In the genomic region with DNA sequence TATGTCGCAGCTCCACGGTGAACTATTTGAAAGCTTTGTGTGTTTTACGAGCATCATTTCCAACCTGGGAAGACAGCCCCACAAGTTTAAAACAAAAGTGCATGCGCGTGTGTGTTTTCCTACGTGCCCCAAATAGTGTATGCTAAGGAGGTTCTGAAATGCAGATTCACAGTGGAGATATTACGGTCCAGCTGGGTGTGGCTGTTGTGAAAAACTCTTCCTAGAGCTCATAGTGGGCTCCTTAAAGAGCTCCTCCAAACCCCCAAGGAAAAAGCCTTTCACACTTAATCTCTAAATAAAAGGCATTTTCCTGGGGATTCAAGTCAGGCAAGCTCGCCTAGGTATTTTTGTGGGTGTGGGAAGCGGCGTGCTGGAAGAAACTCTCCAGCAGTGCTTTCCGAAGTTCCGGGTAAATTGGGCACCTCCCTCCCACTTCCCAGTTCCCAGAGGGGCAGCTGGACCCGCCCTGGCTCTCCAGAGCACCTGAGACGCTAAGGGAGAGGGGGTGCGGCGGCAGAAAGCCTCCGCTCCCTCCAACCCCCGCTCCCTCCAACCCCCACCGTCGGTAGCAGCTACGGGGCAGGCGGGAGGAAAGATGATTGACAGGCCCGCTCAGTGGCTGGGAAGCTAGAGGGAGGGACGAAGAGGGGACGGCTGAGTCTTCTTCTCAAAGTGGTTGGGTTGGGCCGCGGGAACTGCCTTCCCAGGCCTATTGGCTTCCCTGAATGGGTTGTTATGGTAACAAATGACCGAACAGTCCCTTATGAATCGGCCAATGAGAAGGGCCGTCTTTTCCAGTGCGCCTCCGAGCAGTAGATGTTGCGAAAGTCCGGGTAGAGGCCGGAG, we compare ENCODE assay signal across 1 cellular context.
TF ChIP-seq lines count a peak whose summit lies in the region.

No MANE protein-coding gene starts in this region.

TF ChIP-seq in HepG2, 621 proteins besides CTCF, POLR2A, EP300 and RAD21 (continued from another document and continues in another):
- TF ChIP-seq, protein P1, sequence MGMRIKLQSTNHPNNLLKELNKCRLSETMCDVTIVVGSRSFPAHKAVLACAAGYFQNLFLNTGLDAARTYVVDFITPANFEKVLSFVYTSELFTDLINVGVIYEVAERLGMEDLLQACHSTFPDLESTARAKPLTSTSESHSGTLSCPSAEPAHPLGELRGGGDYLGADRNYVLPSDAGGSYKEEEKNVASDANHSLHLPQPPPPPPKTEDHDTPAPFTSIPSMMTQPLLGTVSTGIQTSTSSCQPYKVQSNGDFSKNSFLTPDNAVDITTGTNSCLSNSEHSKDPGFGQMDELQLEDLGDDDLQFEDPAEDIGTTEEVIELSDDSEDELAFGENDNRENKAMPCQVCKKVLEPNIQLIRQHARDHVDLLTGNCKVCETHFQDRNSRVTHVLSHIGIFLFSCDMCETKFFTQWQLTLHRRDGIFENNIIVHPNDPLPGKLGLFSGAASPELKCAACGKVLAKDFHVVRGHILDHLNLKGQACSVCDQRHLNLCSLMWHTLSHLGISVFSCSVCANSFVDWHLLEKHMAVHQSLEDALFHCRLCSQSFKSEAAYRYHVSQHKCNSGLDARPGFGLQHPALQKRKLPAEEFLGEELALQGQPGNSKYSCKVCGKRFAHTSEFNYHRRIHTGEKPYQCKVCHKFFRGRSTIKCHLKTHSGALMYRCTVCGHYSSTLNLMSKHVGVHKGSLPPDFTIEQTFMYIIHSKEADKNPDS (CRISPR knock-in tag; IDR thresholded peaks at IDR 0.05) = no peak
- TF ChIP-seq IRF2 (CRISPR knock-in tag; IDR thresholded peaks at IDR 0.05) (no peak), ZNF530 (CRISPR knock-in tag; IDR thresholded peaks at IDR 0.05; ENCODE audit: low read depth) (no peak), KLF12 (CRISPR knock-in tag; IDR thresholded peaks at IDR 0.05; ENCODE audit: borderline replicate concordance) (0 out of 2 replicates have a peak, but pooled peaks have one; percentile 7), SP2 (CRISPR knock-in tag; IDR thresholded peaks at IDR 0.05) (peak; percentile 90), ZNF567 (CRISPR knock-in tag; IDR thresholded peaks at IDR 0.05; ENCODE audit: borderline replicate concordance) (no peak), ZNF616 (CRISPR knock-in tag; IDR thresholded peaks at IDR 0.05; ENCODE audit: low read depth) (no peak), ZNF460 (CRISPR knock-in tag; IDR thresholded peaks at IDR 0.05; ENCODE audit: borderline replicate concordance) (no peak), ZNF879 (CRISPR knock-in tag; IDR thresholded peaks at IDR 0.05) (no peak), RAD51 (IDR thresholded peaks at IDR 0.05; ENCODE audit: borderline replicate concordance) (no peak), PAWR (CRISPR knock-in tag; IDR thresholded peaks at IDR 0.05; ENCODE audit: borderline replicate concordance) (no peak), ZNF549 (CRISPR knock-in tag; IDR thresholded peaks at IDR 0.05) (no peak), ASH2L (IDR thresholded peaks at IDR 0.05; ENCODE audit: insufficient read length, low read depth, low read length) (peak; percentile 2), NAIF1 (CRISPR knock-in tag; IDR thresholded peaks at IDR 0.05; ENCODE audit: borderline replicate concordance) (peak; percentile 57; the same call in 1 of the 2 replicates), LCORL (IDR thresholded peaks at IDR 0.05) (no peak), LCORL (CRISPR knock-in tag; IDR thresholded peaks at IDR 0.05) (peak; percentile 65; the same call in 1 of the 2 replicates), SIN3A (IDR thresholded peaks at IDR 0.05; ENCODE audit: borderline replicate concordance, low read depth, low read length) (no peak), ARNTL (CRISPR knock-in tag; IDR thresholded peaks at IDR 0.05) (no peak; the same call in 1 of the 2 replicates), REPIN1 (CRISPR knock-in tag; IDR thresholded peaks at IDR 0.05; ENCODE audit: borderline replicate concordance, low read depth) (no peak), ZNF205 (CRISPR knock-in tag; IDR thresholded peaks at IDR 0.05) (peak; percentile 56; the same call in 1 of the 2 replicates), ZNF652 (CRISPR knock-in tag; IDR thresholded peaks at IDR 0.05; ENCODE audit: borderline replicate concordance, low read depth) (no peak), EZH2 (conservative IDR thresholded peaks at IDR 0.05; ENCODE audit: low read depth, low read length) (no peak), BCL6 (CRISPR knock-in tag; IDR thresholded peaks at IDR 0.05) (peak; percentile 30), NR2C2 (CRISPR knock-in tag; IDR thresholded peaks at IDR 0.05; ENCODE audit: borderline replicate concordance) (no peak; the same call in 1 of the 2 replicates), POGZ (CRISPR knock-in tag; IDR thresholded peaks at IDR 0.05) (peak; percentile 85), ZNF180 (CRISPR knock-in tag; IDR thresholded peaks at IDR 0.05; ENCODE audit: borderline replicate concordance, low read depth) (no peak), GATA4 (IDR thresholded peaks at IDR 0.05; ENCODE audit: borderline replicate concordance, low read depth) (no peak), SP5 (CRISPR knock-in tag; IDR thresholded peaks at IDR 0.05; ENCODE audit: borderline replicate concordance, low read depth) (peak; percentile 14; the same call in 1 of the 2 replicates), ETV6 (CRISPR knock-in tag; conservative IDR thresholded peaks at IDR 0.05) (no peak)
- TF ChIP-seq, protein P2, sequence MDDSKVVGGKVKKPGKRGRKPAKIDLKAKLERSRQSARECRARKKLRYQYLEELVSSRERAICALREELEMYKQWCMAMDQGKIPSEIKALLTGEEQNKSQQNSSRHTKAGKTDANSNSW (CRISPR knock-in tag; IDR thresholded peaks at IDR 0.05; ENCODE audit: borderline replicate concordance) = no peak
- TF ChIP-seq, protein P3, sequence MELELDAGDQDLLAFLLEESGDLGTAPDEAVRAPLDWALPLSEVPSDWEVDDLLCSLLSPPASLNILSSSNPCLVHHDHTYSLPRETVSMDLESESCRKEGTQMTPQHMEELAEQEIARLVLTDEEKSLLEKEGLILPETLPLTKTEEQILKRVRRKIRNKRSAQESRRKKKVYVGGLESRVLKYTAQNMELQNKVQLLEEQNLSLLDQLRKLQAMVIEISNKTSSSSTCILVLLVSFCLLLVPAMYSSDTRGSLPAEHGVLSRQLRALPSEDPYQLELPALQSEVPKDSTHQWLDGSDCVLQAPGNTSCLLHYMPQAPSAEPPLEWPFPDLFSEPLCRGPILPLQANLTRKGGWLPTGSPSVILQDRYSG (CRISPR knock-in tag; IDR thresholded peaks at IDR 0.05) = no peak
- TF ChIP-seq, protein P4, sequence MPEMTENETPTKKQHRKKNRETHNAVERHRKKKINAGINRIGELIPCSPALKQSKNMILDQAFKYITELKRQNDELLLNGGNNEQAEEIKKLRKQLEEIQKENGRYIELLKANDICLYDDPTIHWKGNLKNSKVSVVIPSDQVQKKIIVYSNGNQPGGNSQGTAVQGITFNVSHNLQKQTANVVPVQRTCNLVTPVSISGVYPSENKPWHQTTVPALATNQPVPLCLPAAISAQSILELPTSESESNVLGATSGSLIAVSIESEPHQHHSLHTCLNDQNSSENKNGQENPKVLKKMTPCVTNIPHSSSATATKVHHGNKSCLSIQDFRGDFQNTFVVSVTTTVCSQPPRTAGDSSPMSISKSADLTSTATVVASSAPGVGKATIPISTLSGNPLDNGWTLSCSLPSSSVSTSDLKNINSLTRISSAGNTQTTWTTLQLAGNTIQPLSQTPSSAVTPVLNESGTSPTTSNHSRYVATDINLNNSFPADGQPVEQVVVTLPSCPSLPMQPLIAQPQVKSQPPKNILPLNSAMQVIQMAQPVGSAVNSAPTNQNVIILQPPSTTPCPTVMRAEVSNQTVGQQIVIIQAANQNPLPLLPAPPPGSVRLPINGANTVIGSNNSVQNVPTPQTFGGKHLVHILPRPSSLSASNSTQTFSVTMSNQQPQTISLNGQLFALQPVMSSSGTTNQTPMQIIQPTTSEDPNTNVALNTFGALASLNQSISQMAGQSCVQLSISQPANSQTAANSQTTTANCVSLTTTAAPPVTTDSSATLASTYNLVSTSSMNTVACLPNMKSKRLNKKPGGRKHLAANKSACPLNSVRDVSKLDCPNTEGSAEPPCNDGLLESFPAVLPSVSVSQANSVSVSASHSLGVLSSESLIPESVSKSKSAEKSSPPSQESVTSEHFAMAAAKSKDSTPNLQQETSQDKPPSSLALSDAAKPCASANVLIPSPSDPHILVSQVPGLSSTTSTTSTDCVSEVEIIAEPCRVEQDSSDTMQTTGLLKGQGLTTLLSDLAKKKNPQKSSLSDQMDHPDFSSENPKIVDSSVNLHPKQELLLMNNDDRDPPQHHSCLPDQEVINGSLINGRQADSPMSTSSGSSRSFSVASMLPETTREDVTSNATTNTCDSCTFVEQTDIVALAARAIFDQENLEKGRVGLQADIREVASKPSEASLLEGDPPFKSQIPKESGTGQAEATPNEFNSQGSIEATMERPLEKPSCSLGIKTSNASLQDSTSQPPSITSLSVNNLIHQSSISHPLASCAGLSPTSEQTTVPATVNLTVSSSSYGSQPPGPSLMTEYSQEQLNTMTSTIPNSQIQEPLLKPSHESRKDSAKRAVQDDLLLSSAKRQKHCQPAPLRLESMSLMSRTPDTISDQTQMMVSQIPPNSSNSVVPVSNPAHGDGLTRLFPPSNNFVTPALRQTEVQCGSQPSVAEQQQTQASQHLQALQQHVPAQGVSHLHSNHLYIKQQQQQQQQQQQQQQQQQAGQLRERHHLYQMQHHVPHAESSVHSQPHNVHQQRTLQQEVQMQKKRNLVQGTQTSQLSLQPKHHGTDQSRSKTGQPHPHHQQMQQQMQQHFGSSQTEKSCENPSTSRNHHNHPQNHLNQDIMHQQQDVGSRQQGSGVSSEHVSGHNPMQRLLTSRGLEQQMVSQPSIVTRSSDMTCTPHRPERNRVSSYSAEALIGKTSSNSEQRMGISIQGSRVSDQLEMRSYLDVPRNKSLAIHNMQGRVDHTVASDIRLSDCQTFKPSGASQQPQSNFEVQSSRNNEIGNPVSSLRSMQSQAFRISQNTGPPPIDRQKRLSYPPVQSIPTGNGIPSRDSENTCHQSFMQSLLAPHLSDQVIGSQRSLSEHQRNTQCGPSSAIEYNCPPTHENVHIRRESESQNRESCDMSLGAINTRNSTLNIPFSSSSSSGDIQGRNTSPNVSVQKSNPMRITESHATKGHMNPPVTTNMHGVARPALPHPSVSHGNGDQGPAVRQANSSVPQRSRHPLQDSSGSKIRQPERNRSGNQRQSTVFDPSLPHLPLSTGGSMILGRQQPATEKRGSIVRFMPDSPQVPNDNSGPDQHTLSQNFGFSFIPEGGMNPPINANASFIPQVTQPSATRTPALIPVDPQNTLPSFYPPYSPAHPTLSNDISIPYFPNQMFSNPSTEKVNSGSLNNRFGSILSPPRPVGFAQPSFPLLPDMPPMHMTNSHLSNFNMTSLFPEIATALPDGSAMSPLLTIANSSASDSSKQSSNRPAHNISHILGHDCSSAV (CRISPR knock-in tag; IDR thresholded peaks at IDR 0.05; ENCODE audit: borderline replicate concordance) = no peak
- TF ChIP-seq, protein P5, sequence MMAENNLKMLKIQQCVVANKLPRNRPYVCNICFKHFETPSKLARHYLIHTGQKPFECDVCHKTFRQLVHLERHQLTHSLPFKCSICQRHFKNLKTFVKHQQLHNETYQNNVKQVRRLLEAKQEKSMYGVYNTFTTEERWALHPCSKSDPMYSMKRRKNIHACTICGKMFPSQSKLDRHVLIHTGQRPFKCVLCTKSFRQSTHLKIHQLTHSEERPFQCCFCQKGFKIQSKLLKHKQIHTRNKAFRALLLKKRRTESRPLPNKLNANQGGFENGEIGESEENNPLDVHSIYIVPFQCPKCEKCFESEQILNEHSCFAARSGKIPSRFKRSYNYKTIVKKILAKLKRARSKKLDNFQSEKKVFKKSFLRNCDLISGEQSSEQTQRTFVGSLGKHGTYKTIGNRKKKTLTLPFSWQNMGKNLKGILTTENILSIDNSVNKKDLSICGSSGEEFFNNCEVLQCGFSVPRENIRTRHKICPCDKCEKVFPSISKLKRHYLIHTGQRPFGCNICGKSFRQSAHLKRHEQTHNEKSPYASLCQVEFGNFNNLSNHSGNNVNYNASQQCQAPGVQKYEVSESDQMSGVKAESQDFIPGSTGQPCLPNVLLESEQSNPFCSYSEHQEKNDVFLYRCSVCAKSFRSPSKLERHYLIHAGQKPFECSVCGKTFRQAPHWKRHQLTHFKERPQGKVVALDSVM (CRISPR knock-in tag; IDR thresholded peaks at IDR 0.05) = peak; percentile 27; the same call in 1 of the 2 replicates
- TF ChIP-seq, protein P6, sequence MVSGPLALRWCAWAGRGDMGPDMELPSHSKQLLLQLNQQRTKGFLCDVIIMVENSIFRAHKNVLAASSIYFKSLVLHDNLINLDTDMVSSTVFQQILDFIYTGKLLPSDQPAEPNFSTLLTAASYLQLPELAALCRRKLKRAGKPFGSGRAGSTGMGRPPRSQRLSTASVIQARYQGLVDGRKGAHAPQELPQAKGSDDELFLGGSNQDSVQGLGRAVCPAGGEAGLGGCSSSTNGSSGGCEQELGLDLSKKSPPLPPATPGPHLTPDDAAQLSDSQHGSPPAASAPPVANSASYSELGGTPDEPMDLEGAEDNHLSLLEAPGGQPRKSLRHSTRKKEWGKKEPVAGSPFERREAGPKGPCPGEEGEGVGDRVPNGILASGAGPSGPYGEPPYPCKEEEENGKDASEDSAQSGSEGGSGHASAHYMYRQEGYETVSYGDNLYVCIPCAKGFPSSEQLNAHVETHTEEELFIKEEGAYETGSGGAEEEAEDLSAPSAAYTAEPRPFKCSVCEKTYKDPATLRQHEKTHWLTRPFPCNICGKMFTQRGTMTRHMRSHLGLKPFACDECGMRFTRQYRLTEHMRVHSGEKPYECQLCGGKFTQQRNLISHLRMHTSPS (CRISPR knock-in tag; IDR thresholded peaks at IDR 0.05; ENCODE audit: low read depth) = 0 out of 2 replicates have a peak, but pooled peaks have one; percentile 39
- TF ChIP-seq, protein P7, sequence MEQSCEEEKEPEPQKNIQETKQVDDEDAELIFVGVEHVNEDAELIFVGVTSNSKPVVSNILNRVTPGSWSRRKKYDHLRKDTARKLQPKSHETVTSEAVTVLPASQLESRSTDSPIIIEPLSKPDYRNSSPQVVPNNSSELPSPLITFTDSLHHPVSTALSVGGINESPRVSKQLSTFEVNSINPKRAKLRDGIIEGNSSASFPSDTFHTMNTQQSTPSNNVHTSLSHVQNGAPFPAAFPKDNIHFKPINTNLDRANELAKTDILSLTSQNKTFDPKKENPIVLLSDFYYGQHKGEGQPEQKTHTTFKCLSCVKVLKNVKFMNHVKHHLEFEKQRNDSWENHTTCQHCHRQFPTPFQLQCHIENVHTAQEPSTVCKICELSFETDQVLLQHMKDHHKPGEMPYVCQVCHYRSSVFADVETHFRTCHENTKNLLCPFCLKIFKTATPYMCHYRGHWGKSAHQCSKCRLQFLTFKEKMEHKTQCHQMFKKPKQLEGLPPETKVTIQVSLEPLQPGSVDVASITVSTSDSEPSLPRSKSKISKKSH (CRISPR knock-in tag; IDR thresholded peaks at IDR 0.05; ENCODE audit: borderline replicate concordance) = no peak
- TF ChIP-seq, protein P8, sequence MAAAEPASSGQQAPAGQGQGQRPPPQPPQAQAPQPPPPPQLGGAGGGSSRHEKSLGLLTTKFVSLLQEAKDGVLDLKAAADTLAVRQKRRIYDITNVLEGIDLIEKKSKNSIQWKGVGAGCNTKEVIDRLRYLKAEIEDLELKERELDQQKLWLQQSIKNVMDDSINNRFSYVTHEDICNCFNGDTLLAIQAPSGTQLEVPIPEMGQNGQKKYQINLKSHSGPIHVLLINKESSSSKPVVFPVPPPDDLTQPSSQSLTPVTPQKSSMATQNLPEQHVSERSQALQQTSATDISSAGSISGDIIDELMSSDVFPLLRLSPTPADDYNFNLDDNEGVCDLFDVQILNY (CRISPR knock-in tag; conservative IDR thresholded peaks at IDR 0.05) = no peak
- TF ChIP-seq, protein P9, sequence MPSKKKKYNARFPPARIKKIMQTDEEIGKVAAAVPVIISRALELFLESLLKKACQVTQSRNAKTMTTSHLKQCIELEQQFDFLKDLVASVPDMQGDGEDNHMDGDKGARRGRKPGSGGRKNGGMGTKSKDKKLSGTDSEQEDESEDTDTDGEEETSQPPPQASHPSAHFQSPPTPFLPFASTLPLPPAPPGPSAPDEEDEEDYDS (CRISPR knock-in tag; IDR thresholded peaks at IDR 0.05) = no peak
- TF ChIP-seq, protein P10, sequence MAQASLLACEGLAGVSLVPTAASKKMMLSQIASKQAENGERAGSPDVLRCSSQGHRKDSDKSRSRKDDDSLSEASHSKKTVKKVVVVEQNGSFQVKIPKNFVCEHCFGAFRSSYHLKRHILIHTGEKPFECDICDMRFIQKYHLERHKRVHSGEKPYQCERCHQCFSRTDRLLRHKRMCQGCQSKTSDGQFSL (CRISPR knock-in tag; IDR thresholded peaks at IDR 0.05) = peak; percentile 51; the same call in 1 of the 2 replicates
